In the genomic region with DNA sequence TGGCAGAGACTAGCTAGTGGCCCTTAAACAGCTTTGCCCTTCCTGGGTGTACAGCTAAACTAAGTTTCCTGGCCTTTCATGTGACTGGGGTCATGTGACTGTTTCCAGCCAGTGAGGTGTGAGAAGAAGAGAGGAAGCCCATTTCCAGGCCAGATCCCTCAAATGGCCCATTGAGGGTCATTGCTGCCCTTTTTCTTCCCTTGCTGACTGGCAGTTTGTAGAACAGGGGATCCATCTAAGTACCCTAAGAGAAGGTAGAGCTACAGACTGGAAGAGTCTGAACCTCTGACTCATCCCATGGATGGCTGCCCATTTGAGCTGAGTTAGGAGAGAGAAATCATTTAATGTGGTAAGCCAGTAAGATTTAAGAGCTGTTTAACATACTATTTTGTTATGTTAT, we compare ENCODE assay signal across 9 cellular contexts. TPM values are rescaled to one million over a fixed set of nuclear protein-coding genes. Genes with fewer than 3 reads are reported as not detected.
DNase-seq lines count a peak whose midpoint lies in the region; ATAC-seq, FAIRE-seq and TF ChIP-seq lines count a peak whose summit lies in the region.
"Had no signal": no experiment of that assay in that cellular context is flagged by ENCODE, and none has a peak within 500 bp of the region (broad histone marks: within the 10 kb centered on the region; RNA-seq: fewer than 3 reads in every experiment).

No MANE protein-coding gene starts in this region.

- no peaks in the 10 kb centered on the region for H3K9me3 ChIP-seq in OCI-LY3 (ENCODE audit: insufficient read depth, low read length)

- H3K4me3 ChIP-seq in OCI-LY3 (ENCODE audit: low read length), result peak overlapping the region; percentile 6; the same call in 1 of the 2 replicates
- H3K4me3 ChIP-seq in bronchial epithelial cell (ENCODE audit: low read depth, low read length), result no peak overlapping the region

- no peak for ATAC-seq in HG03439 (IDR thresholded peaks at IDR 0.05; ENCODE audit: unreplicated experiment)
- no peak for ATAC-seq in GM18909 (IDR thresholded peaks at IDR 0.05; ENCODE audit: poor library complexity, unreplicated experiment)

- no peak for TF ChIP-seq CTCF in OCI-LY3 (IDR thresholded peaks at IDR 0.05; ENCODE audit: low read depth, low read length)
- no peak for TF ChIP-seq CTCF in bronchial epithelial cell (IDR thresholded peaks at IDR 0.05; ENCODE audit: insufficient read depth, low read length, severe bottlenecking)

- H3K9ac ChIP-seq in OCI-LY3 (ENCODE audit: low read length), result peak overlapping the region; percentile 3; the same call in 1 of the 2 replicates

- H4K20me1 ChIP-seq in OCI-LY3 (ENCODE audit: insufficient read depth, low read length), result no peaks in the 10 kb centered on the region

- peaks cover 15% of the 10 kb centered on the region for H3K79me2 ChIP-seq in OCI-LY3 (ENCODE audit: low read length)

- H3K27ac ChIP-seq in OCI-LY3 (ENCODE audit: low read length), result 0 out of 2 replicates have a peak overlapping the region, but pooled peaks have one; percentile 4

- DNase-seq in DMS 273 (lab: John Stamatoyannopoulos, UW; ENCODE audit: unreplicated experiment) (peak; percentile 51), DMS 273 treated with DMSO at 0.1 percent for 48 hours (lab: John Stamatoyannopoulos, UW) (no peak), bronchial epithelial cell (ENCODE audit: low read depth) (peak; percentile 77), non-pigmented ciliary epithelial cell (ENCODE audit: low read depth) (peak; percentile 74)
- DNase-seq in activated CD4-positive, CD25-positive, alpha-beta regulatory T cell treated with anti-CD3 and anti-CD28 coated beads, Interleukin-2, amount 50 U/mL, for 72 hours, result no peak

- no peaks in the 10 kb centered on the region for H3K27me3 ChIP-seq in OCI-LY3 (ENCODE audit: low read depth, low read length)
- no peaks in the 10 kb centered on the region for H3K27me3 ChIP-seq in bronchial epithelial cell (ENCODE audit: control insufficient read depth, insufficient read depth, low read length)

- FAIRE-seq in bronchial epithelial cell (lab: Jason Lieb, UNC), result no peak
- FAIRE-seq: A204.1 had no signal

- 0 out of 2 replicates have a peak overlapping the region, but pooled peaks have one; percentile 14 for H2AFZ ChIP-seq in OCI-LY3 (ENCODE audit: low read depth, low read length)

- H3K4me1 ChIP-seq in OCI-LY3 (ENCODE audit: low read length), result peaks cover 34% of the 10 kb centered on the region

- H3K4me2 ChIP-seq in OCI-LY3 (ENCODE audit: low read length), result peak overlapping the region; percentile 31

- H3K36me3 ChIP-seq in OCI-LY3 (replicated peaks; ENCODE audit: low read depth, low read length) (peaks cover 6% of the 10 kb centered on the region), bronchial epithelial cell (ENCODE audit: control insufficient read depth, insufficient read depth, low read length) (no peaks in the 10 kb centered on the region)

RNA-seq across cellular contexts. Expression of a gene that starts 2.8 kb away (rescaled TPM):
- total RNA-seq in bronchial epithelial cell, result 0.53 and 0.90 TPM in 2 replicates

RNA-seq across cellular contexts. Expression of a gene that starts 6.9 kb away (rescaled TPM):
- 0.26 and 1.0 TPM in 2 replicates for total RNA-seq in bronchial epithelial cell

RNA-seq across cellular contexts. Expression of a gene that starts 22.0 kb away (rescaled TPM):
- 1.8 and 6.0 TPM in 2 replicates for total RNA-seq in bronchial epithelial cell

RNA-seq across cellular contexts. Expression of a gene that starts 30.9 kb away (rescaled TPM):
- total RNA-seq in bronchial epithelial cell, result 7.9 and 11.1 TPM in 2 replicates

RNA-seq across cellular contexts. Expression of a gene that starts 31.2 kb away (rescaled TPM):
- total RNA-seq in bronchial epithelial cell, result 70.6 and 116 TPM in 2 replicates

Comparison
In these comparisons a context has a peak if more than half of its experiments do, and no peak if none do; other contexts are left out.
1. DNase-seq: peak in DMS 273 (single experiment), bronchial epithelial cell (single experiment) and non-pigmented ciliary epithelial cell (single experiment); none in DMS 273 treated with DMSO at 0.1 percent for 48 hours (single experiment) and activated CD4-positive, CD25-positive, alpha-beta regulatory T cell treated with anti-CD3 and anti-CD28 coated beads, Interleukin-2, amount 50 U/mL, for 72 hours (single experiment).